Comparison of ENCODE assay signal across 11 cellular contexts in the genomic region with DNA sequence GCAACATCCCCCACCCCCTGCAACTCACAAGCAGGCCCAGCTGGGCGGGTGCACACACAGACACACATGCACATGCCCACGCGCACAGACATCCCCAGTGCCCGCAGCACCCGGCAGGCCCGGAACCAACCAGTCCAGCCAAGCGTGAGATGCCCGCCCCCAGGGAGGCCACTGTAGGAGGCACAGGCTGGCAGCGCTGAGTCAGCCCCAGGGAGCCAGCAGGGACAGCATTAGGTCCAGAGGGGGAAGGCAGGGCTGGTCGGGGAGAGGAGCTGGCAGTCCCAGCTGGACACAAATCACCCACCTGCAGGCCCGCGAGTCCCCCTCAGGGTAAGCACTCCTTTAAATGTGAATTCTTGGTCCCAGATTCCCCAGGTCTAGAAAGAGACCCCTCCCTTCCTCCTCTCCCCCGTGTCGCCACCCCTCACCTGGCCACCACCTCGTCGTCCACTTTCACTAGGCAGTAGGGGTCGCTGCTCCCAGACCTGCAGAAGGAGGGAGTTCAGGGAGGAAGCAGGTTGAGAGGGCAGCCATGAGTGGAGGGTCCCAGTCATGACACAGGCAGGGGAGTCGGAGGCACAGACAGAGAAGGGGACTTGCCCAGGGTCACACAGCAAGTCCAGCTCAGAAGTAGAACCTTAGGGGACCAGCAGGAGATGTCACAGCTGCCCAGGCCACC. TPM values are rescaled to one million over a fixed set of nuclear protein-coding genes. Genes with fewer than 3 reads are reported as not detected.
DNase-seq lines count a peak whose midpoint lies in the region; ATAC-seq and TF ChIP-seq lines count a peak whose summit lies in the region.
"Had no signal": no experiment of that assay in that cellular context is flagged by ENCODE, and none has a peak within 500 bp of the region (broad histone marks: within the 10 kb centered on the region; RNA-seq: fewer than 3 reads in every experiment).

No MANE protein-coding gene starts in this region.

- peaks cover 46% of the 10 kb centered on the region for H3K27me3 Mint-ChIP-seq in chondrocyte (ENCODE audit: low read depth)
- H3K27me3 Mint-ChIP-seq: activated T-helper 17 cell treated with anti-CD3 and anti-CD28 coated beads, Interleukin-2, amount 50 U/mL, for 72 hours had no signal

- no peaks in the 10 kb centered on the region for H3K27me3 ChIP-seq in aorta (ENCODE audit: control insufficient read depth in 1 of 2, insufficient read depth in 2 of 2, low read length in 1 of 2)

- H3K9me3 ChIP-seq in aorta (ENCODE audit: control insufficient read depth, low read length), result no peaks in the 10 kb centered on the region

- no peaks in the 10 kb centered on the region for H3K4me1 Mint-ChIP-seq in chondrocyte (ENCODE audit: low read depth)
- H3K4me1 Mint-ChIP-seq: activated T-helper 17 cell treated with anti-CD3 and anti-CD28 coated beads, Interleukin-2, amount 50 U/mL, for 72 hours had no signal

- no peaks in the 10 kb centered on the region for H3K36me3 Mint-ChIP-seq in chondrocyte (ENCODE audit: low read depth)

- no peaks in the 10 kb centered on the region for H3K4me1 ChIP-seq in aorta (ENCODE audit: control insufficient read depth in 1 of 2, insufficient read depth in 2 of 2, low read length in 2 of 2)

- no peaks in the 10 kb centered on the region for H3K36me3 ChIP-seq in aorta (ENCODE audit: control insufficient read depth in 1 of 2, insufficient read depth in 2 of 2, low read length in 1 of 2)

- DNase-seq in DMS53 (lab: John Stamatoyannopoulos, UW) (peak; percentile 81), NB4 (ENCODE audit: low read depth) (peak; percentile 38), chondrocyte (ENCODE audit: low spot score) (no peak), occipital lobe (lab: John Stamatoyannopoulos, UW) (peak; percentile 80), aorta (no peak)
- no peak for DNase-seq in activated CD8-positive, alpha-beta memory T cell treated with anti-CD3 and anti-CD28 coated beads for 24 hours
- DNase-seq: NCI-H524 treated with DMSO at 0.1 percent for 48 hours, small intestine had no signal

- H3K4me3 ChIP-seq in NB4 (ENCODE audit: low read depth, low read length) (no peak overlapping the region), aorta (ENCODE audit: low read length in 2 of 2) (no peak overlapping the region)

- intact Hi-C loops in aorta (cut with DNase I), result no loop called here

- 32 to 37% methylated on average over 18 of the region's 18 CpGs for WGBS in aorta, 2 donors

- peak; percentile 50 for TF ChIP-seq CTCF in NB4 (IDR thresholded peaks at IDR 0.05; ENCODE audit: low read depth, low read length)
- TF ChIP-seq CTCF in chondrocyte (IDR thresholded peaks at IDR 0.05), result peak; percentile 49

- no peak for ATAC-seq in aorta (ENCODE audit: low FRiP score)
- ATAC-seq in HG02870 (IDR thresholded peaks at IDR 0.05; ENCODE audit: unreplicated experiment), result no peak
- ATAC-seq in GM21619 (IDR thresholded peaks at IDR 0.05; ENCODE audit: unreplicated experiment), result no peak
- ATAC-seq: activated T-helper 17 cell treated with anti-CD3 and anti-CD28 coated beads, Interleukin-2, amount 50 U/mL, for 72 hours had no signal

- H3K27ac ChIP-seq in aorta (ENCODE audit: low read depth in 1 of 2, low read length in 2 of 2), result no peak overlapping the region

- H3K4me3 Mint-ChIP-seq in chondrocyte (ENCODE audit: unreplicated experiment), result no peak overlapping the region
- H3K4me3 Mint-ChIP-seq: activated T-helper 17 cell treated with anti-CD3 and anti-CD28 coated beads, Interleukin-2, amount 50 U/mL, for 72 hours had no signal

- TF ChIP-seq POLR2A in NB4 (IDR thresholded peaks at IDR 0.05; ENCODE audit: extremely low read depth, insufficient read length), result no peak

- no peak overlapping the region for H3K27ac Mint-ChIP-seq in chondrocyte (ENCODE audit: unreplicated experiment)
- H3K27ac Mint-ChIP-seq: activated T-helper 17 cell treated with anti-CD3 and anti-CD28 coated beads, Interleukin-2, amount 50 U/mL, for 72 hours had no signal

- no peaks in the 10 kb centered on the region for H3K9me3 Mint-ChIP-seq in chondrocyte (ENCODE audit: low read depth)
- H3K9me3 Mint-ChIP-seq: activated T-helper 17 cell treated with anti-CD3 and anti-CD28 coated beads, Interleukin-2, amount 50 U/mL, for 72 hours had no signal

RNA-seq across cellular contexts. Expression of gene RASAL1, which starts 5.0 kb away (rescaled TPM):
- total RNA-seq in chondrocyte (not detected in 3 replicates), occipital lobe (2.5 TPM), aorta (not detected)
- not detected for polyA plus RNA-seq in aorta

RNA-seq across cellular contexts. Expression of gene CFAP73, which starts 18.9 kb away (rescaled TPM):
- total RNA-seq in chondrocyte (not detected in 3 replicates), occipital lobe (0.62 TPM), aorta (not detected)
- under 1 TPM in 1 of 2 donors, not detected in 1; 0.10 TPM for polyA plus RNA-seq in aorta

RNA-seq across cellular contexts. Expression of gene DDX54, which starts 54.7 kb away (rescaled TPM):
- total RNA-seq in chondrocyte (44.2 to 52.7 TPM (median 44.6 TPM) in 3 replicates), occipital lobe (12.0 TPM), aorta (10 to 100 TPM; 47.2 to 48.6 TPM)
- 10 to 100 TPM; 12.6 to 70.8 TPM for polyA plus RNA-seq in aorta

RNA-seq across cellular contexts. Expression of gene RITA1, which starts 54.9 kb away (rescaled TPM):
- 15.5 to 20.2 TPM (median 16.7 TPM) in 3 replicates for total RNA-seq in chondrocyte
- 8.4 TPM for total RNA-seq in occipital lobe
- 10 to 100 TPM in 1 of 2 donors, 1 to 10 TPM in 1; 6.1 to 10.0 TPM for total RNA-seq in aorta
- 10 to 100 TPM; 10.8 to 11.5 TPM for polyA plus RNA-seq in aorta

Comparison
In these comparisons a context has a peak if more than half of its experiments do, and no peak if none do; other contexts are left out.
1. DNase-seq: peak in DMS53 (single experiment), NB4 (single experiment) and occipital lobe (single experiment); none in chondrocyte (single experiment), activated CD8-positive, alpha-beta memory T cell treated with anti-CD3 and anti-CD28 coated beads for 24 hours (single experiment) and aorta (0 of 2).